14 cellular contexts compared by ENCODE assay signal in the genomic region with DNA sequence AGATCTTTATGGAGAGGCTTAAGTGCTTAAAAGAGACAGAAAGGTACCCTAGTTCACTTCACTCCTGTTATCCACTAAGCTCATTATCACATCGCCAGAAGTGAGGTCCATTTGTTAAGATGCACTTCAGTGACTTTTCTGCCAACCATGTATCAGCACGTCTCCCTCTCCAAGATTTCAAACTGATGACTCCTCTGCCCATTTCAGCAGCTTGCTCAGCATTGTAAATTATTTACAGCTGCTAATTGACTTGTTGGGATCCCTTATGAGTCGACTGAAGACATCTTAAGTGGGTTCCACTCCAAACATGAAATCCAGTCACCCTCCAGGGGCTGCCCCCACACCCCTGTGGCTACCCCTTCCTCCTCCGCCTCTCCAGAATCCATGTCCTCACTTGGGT.
"Had no signal": no experiment of that assay in that cellular context is flagged by ENCODE, and none has a peak within 500 bp of the region (broad histone marks: within the 10 kb centered on the region; RNA-seq: fewer than 3 reads in every experiment).

No MANE protein-coding gene starts in this region.

- DNase-seq: cerebellar nuclear complex; erythroblast; foreskin melanocyte; hippocampal formation; mesenchymal stem cell; naive B cell; nephron progenitor cell; stimulated activated CD4-positive, alpha-beta T cell treated with anti-CD3 and anti-CD28 coated beads, Interleukin-2, amount 100 ng/mL, for 24 hours; stimulated activated CD4-positive, alpha-beta T cell treated with anti-CD3 and anti-CD28 coated beads, Interleukin-4, amount 100 ng/mL, for 4 hours; stimulated activated naive B cell treated with anti-CD40 and anti-IgM and Interleukin-4, amounts not matched to agents 10 μg/mL and 1 μg/mL and 100 μg/mL, for 72 hours; stimulated activated naive CD8-positive, alpha-beta T cell treated with anti-CD3 and anti-CD28 coated beads, Interleukin-15, amount 100 ng/mL, for 72 hours; transverse colon had no signal

- ATAC-seq: heart left ventricle; psoas muscle; stimulated activated naive B cell treated with anti-CD40 and anti-IgM and Interleukin-4, amounts not matched to agents 10 μg/mL and 1 μg/mL and 100 μg/mL, for 72 hours; stimulated activated naive CD8-positive, alpha-beta T cell treated with anti-CD3 and anti-CD28 coated beads, Interleukin-15, amount 100 ng/mL, for 72 hours had no signal
